ENCODE assay signal across 18 cellular contexts in genomic region chr5:113029614-113030013, GRCh38. TPM values are rescaled to one million over a fixed set of nuclear protein-coding genes. Genes with fewer than 3 reads are reported as not detected.
DNase-seq lines count a peak whose midpoint lies in the region; ATAC-seq, FAIRE-seq and TF ChIP-seq lines count a peak whose summit lies in the region.
"Had no signal": no experiment of that assay in that cellular context is flagged by ENCODE, and none has a peak within 500 bp of the region (broad histone marks: within the 10 kb centered on the region; RNA-seq: fewer than 3 reads in every experiment).

No MANE protein-coding gene starts in this region.

- H3K79me2 ChIP-seq in ACC112 (ENCODE audit: control insufficient read depth, insufficient read depth, low read length, unreplicated experiment): no peaks in the 10 kb centered on the region
- H3K79me2 ChIP-seq in astrocyte (ENCODE audit: insufficient read depth, low read length): no peaks in the 10 kb centered on the region

- intact Hi-C loops in right cardiac atrium (cut with DNase I): no loop called here
- intact Hi-C loops in testis (cut with DNase I; ENCODE audit: low total_unique reads): no loop called here

- peaks cover 2% of the 10 kb centered on the region for H3K9me3 Mint-ChIP-seq in astrocyte (ENCODE audit: unreplicated experiment)
- H3K9me3 Mint-ChIP-seq: memory B cell had no signal

- H3K4me1 ChIP-seq in ACC112 (ENCODE audit: control insufficient read depth, insufficient read depth, low read length, unreplicated experiment): peaks cover 17% of the 10 kb centered on the region
- peaks cover 37% of the 10 kb centered on the region for H3K4me1 ChIP-seq in astrocyte (ENCODE audit: insufficient read depth, low read length)
- H3K4me1 ChIP-seq in right cardiac atrium (ENCODE audit: control insufficient read depth, insufficient read depth, low read length): peaks cover 2% of the 10 kb centered on the region
- peaks cover 9% of the 10 kb centered on the region for H3K4me1 ChIP-seq in testis

- H3K4me1 Mint-ChIP-seq in astrocyte (ENCODE audit: low read depth, unreplicated experiment): peaks cover 48% of the 10 kb centered on the region

- no peaks in the 10 kb centered on the region for H3K27me3 Mint-ChIP-seq in astrocyte (ENCODE audit: low read depth, unreplicated experiment)
- H3K27me3 Mint-ChIP-seq: activated naive CD8-positive, alpha-beta T cell; memory B cell had no signal

- H3K4me3 Mint-ChIP-seq in astrocyte (ENCODE audit: unreplicated experiment): no peak overlapping the region
- H3K4me3 Mint-ChIP-seq: activated naive CD8-positive, alpha-beta T cell; memory B cell had no signal

- peaks cover 5% of the 10 kb centered on the region; the same call in 1 of the 2 replicates for H3K36me3 ChIP-seq in ACC112 (ENCODE audit: insufficient read depth, low read length)
- H3K36me3 ChIP-seq in astrocyte (ENCODE audit: insufficient read depth, low read length): peaks cover 10% of the 10 kb centered on the region
- no peaks in the 10 kb centered on the region for H3K36me3 ChIP-seq in testis (ENCODE audit: low read depth, missing control alignments)

- H3K36me3 Mint-ChIP-seq in astrocyte (ENCODE audit: low read depth, unreplicated experiment): peaks cover 32% of the 10 kb centered on the region

- H3K4me3 ChIP-seq in ACC112 (ENCODE audit: low read depth, low read length) (no peak overlapping the region), astrocyte (ENCODE audit: insufficient read depth, low read depth, low read length) (no peak overlapping the region), right cardiac atrium (ENCODE audit: low read length) (no peak overlapping the region), testis (no peak overlapping the region)

- FAIRE-seq in astrocyte (lab: Jason Lieb, UNC) (no peak), GM19239 (lab: Jason Lieb, UNC) (no peak)
- FAIRE-seq: frontal cortex, keratinocyte had no signal

- DNase-seq in GM03348 (ENCODE audit: low spot score) (peak; percentile 41), astrocyte (ENCODE audit: low read depth) (peak; percentile 57), right cardiac atrium (no peak), testis (no peak), AG08396 (ENCODE audit: low spot score) (no peak), GM19239 (ENCODE audit: insufficient read length, low spot score) (no peak)
- DNase-seq: activated CD4-positive, alpha-beta T cell treated with anti-CD3 and anti-CD28 coated beads for 1 hour; DMS79; hypothalamus; NCI-H1436; NCI-H526 had no signal

- H2AFZ ChIP-seq in ACC112 (ENCODE audit: low read length, unreplicated experiment) (no peak overlapping the region), astrocyte (ENCODE audit: low read depth, low read length) (no peak overlapping the region)

- H3K9me3 ChIP-seq in astrocyte (ENCODE audit: insufficient read depth, low read depth, low read length): no peaks in the 10 kb centered on the region
- no peaks in the 10 kb centered on the region for H3K9me3 ChIP-seq in right cardiac atrium (ENCODE audit: control insufficient read depth, low read length)
- H3K9me3 ChIP-seq in testis: no peaks in the 10 kb centered on the region

- no peak overlapping the region for H3K9ac ChIP-seq in astrocyte (ENCODE audit: low read length)

- TF ChIP-seq CTCF in astrocyte (IDR thresholded peaks at IDR 0.05; ENCODE audit: insufficient read depth, low read depth, low read length): no peak
- TF ChIP-seq CTCF in testis (IDR thresholded peaks at IDR 0.05): no peak

- no peaks in the 10 kb centered on the region for H4K20me1 ChIP-seq in astrocyte (ENCODE audit: insufficient read depth, low read length)

- 59% methylated on average over 6 of the region's 6 CpGs for WGBS in right cardiac atrium
- WGBS in testis, 2 donors: 79 to 86% methylated on average over 6 of the region's 6 CpGs

- no peak for TF ChIP-seq POLR2A in testis (IDR thresholded peaks at IDR 0.05)

- peak overlapping the region; percentile 95 for H3K27ac Mint-ChIP-seq in astrocyte (ENCODE audit: unreplicated experiment)
- H3K27ac Mint-ChIP-seq: memory B cell had no signal

- ATAC-seq in right cardiac atrium (peak; percentile 35 to 67), HG02759 (IDR thresholded peaks at IDR 0.05; ENCODE audit: unreplicated experiment) (no peak)

- H3K27ac ChIP-seq in ACC112 (ENCODE audit: low read depth, low read length) (peak overlapping the region; percentile 55), astrocyte (ENCODE audit: low read depth, low read length) (peak overlapping the region; percentile 8), right cardiac atrium (ENCODE audit: low read length) (no peak overlapping the region), testis (no peak overlapping the region)

- H3K27me3 ChIP-seq in ACC112 (ENCODE audit: insufficient read depth, low read length) (no peaks in the 10 kb centered on the region), astrocyte (ENCODE audit: insufficient read depth, low read length) (no peaks in the 10 kb centered on the region), right cardiac atrium (ENCODE audit: control insufficient read depth, insufficient read depth) (no peaks in the 10 kb centered on the region), testis (no peaks in the 10 kb centered on the region)
- H3K27me3 ChIP-seq: brain microvascular endothelial cell had no signal

- peak overlapping the region; percentile 36 for H3K4me2 ChIP-seq in astrocyte (ENCODE audit: low read length)

RNA-seq across cellular contexts. Expression of gene DCP2, which starts 53.0 kb away (rescaled TPM):
- 39.8 and 48.9 TPM in 2 replicates for total RNA-seq in astrocyte
- 10 to 100 TPM; 23.2 to 26.7 (median 25.9) TPM for total RNA-seq in right cardiac atrium
- 3.6 TPM for polyA plus RNA-seq in right cardiac atrium
- total RNA-seq in testis: 10 to 100 TPM; 32.4 to 36.8 TPM
- 19.8 TPM for polyA plus RNA-seq in testis (ENCODE audit: insufficient read depth, low read depth, low replicate concordance)

Comparison
In these comparisons a context has a peak if more than half of its experiments do, and no peak if none do; other contexts are left out.
1. H3K27ac ChIP-seq: peak in ACC112 (single experiment) and astrocyte (single experiment); none in right cardiac atrium (single experiment) and testis (0 of 2).
2. DNase-seq: peak in GM03348 (single experiment) and astrocyte (single experiment); none in right cardiac atrium (0 of 3), testis (single experiment), AG08396 (single experiment) and GM19239 (single experiment).